Comparison of ENCODE assay signal across 1 cellular context in genomic region chr15:75199347-75199976, GRCh38.
TF ChIP-seq lines count a peak whose summit lies in the region.

No MANE protein-coding gene starts in this region.

TF ChIP-seq in GM12878, 131 proteins besides CTCF, POLR2A, EP300 and RAD21:
- TF ChIP-seq, protein P1, sequence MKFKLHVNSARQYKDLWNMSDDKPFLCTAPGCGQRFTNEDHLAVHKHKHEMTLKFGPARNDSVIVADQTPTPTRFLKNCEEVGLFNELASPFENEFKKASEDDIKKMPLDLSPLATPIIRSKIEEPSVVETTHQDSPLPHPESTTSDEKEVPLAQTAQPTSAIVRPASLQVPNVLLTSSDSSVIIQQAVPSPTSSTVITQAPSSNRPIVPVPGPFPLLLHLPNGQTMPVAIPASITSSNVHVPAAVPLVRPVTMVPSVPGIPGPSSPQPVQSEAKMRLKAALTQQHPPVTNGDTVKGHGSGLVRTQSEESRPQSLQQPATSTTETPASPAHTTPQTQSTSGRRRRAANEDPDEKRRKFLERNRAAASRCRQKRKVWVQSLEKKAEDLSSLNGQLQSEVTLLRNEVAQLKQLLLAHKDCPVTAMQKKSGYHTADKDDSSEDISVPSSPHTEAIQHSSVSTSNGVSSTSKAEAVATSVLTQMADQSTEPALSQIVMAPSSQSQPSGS (IDR thresholded peaks at IDR 0.05; ENCODE audit: low read length), result no peak
- TF ChIP-seq, protein P2, sequence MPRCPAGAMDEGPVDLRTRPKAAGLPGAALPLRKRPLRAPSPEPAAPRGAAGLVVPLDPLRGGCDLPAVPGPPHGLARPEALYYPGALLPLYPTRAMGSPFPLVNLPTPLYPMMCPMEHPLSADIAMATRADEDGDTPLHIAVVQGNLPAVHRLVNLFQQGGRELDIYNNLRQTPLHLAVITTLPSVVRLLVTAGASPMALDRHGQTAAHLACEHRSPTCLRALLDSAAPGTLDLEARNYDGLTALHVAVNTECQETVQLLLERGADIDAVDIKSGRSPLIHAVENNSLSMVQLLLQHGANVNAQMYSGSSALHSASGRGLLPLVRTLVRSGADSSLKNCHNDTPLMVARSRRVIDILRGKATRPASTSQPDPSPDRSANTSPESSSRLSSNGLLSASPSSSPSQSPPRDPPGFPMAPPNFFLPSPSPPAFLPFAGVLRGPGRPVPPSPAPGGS (IDR thresholded peaks at IDR 0.05; ENCODE audit: borderline replicate concordance, insufficient read depth, low read depth, low read length, poor library complexity, severe bottlenecking), result no peak
- TF ChIP-seq WRNIP1 (IDR thresholded peaks at IDR 0.05; ENCODE audit: borderline replicate concordance, low read depth, low read length) (no peak), IKZF2 (IDR thresholded peaks at IDR 0.05) (peak in 1 of 2 experiments; percentile 45; a peak in 1 of 4 replicates), IRF4 (IDR thresholded peaks at IDR 0.05; ENCODE audit: low read depth, low read length) (peak; percentile 36; the same call in 1 of the 2 replicates), FOXK2 (IDR thresholded peaks at IDR 0.05) (no peak), ESRRA (IDR thresholded peaks at IDR 0.05; ENCODE audit: low read length) (no peak), SMARCA5 (IDR thresholded peaks at IDR 0.05) (peak; percentile 78), TCF7 (IDR thresholded peaks at IDR 0.05; ENCODE audit: borderline replicate concordance) (no peak), IKZF1 (conservative IDR thresholded peaks at IDR 0.05) (0 out of 2 replicates have a peak, but pooled peaks have one; percentile 5), NRF1 (conservative IDR thresholded peaks at IDR 0.05; ENCODE audit: low read depth, low read length) (no peak), SRF (IDR thresholded peaks at IDR 0.05; ENCODE audit: low read depth in 2 of 2, low read length in 2 of 2) (peak; percentile 61 to 83), NBN (IDR thresholded peaks at IDR 0.05) (no peak), HDAC6 (IDR thresholded peaks at IDR 0.05; ENCODE audit: unreplicated experiment) (no peak), PML (IDR thresholded peaks at IDR 0.05; ENCODE audit: low read length) (no peak), ZNF217 (IDR thresholded peaks at IDR 0.05) (no peak), MLLT1 (IDR thresholded peaks at IDR 0.05) (no peak), NFXL1 (IDR thresholded peaks at IDR 0.05; ENCODE audit: borderline replicate concordance) (peak; percentile 50; the same call in 1 of the 2 replicates)
- TF ChIP-seq, protein P3, sequence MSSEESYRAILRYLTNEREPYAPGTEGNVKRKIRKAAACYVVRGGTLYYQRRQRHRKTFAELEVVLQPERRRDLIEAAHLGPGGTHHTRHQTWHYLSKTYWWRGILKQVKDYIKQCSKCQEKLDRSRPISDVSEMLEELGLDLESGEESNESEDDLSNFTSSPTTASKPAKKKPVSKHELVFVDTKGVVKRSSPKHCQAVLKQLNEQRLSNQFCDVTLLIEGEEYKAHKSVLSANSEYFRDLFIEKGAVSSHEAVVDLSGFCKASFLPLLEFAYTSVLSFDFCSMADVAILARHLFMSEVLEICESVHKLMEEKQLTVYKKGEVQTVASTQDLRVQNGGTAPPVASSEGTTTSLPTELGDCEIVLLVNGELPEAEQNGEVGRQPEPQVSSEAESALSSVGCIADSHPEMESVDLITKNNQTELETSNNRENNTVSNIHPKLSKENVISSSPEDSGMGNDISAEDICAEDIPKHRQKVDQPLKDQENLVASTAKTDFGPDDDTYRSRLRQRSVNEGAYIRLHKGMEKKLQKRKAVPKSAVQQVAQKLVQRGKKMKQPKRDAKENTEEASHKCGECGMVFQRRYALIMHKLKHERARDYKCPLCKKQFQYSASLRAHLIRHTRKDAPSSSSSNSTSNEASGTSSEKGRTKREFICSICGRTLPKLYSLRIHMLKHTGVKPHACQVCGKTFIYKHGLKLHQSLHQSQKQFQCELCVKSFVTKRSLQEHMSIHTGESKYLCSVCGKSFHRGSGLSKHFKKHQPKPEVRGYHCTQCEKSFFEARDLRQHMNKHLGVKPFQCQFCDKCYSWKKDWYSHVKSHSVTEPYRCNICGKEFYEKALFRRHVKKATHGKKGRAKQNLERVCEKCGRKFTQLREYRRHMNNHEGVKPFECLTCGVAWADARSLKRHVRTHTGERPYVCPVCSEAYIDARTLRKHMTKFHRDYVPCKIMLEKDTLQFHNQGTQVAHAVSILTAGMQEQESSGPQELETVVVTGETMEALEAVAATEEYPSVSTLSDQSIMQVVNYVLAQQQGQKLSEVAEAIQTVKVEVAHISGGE (CRISPR knock-in tag; IDR thresholded peaks at IDR 0.05), result no peak
